15 cellular contexts compared by ENCODE assay signal in the genomic region with DNA sequence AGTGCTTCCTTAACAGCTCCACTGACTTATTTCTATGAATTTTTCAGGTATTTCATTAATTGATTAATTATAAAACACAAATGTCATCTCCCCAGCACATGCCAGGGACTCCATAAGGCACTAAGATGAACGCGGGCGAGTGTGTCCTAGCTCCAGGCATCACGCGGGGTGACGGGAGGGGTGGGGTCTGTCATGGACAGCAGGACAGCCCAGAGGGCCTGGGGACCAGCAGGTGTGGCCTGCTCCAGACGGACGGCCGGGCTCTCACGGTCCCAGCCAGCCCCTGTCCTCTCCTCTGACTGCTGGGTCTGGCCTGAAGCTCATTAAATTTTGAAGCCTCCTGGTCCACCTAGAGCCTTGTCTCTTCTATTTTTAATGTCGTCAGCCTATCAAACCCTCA.
"Had no signal": no experiment of that assay in that cellular context is flagged by ENCODE, and none has a peak within 500 bp of the region (broad histone marks: within the 10 kb centered on the region; RNA-seq: fewer than 3 reads in every experiment).

No MANE protein-coding gene starts in this region.

- H3K36me3 ChIP-seq: SJCRH30, thoracic aorta had no signal

- H3K4me3 ChIP-seq: lung, SJCRH30, thoracic aorta had no signal

- H3K27ac ChIP-seq: SJCRH30, thoracic aorta had no signal

- H3K4me1 Mint-ChIP-seq: naive thymus-derived CD8-positive, alpha-beta T cell had no signal

- H3K27ac Mint-ChIP-seq: activated T-cell treated with anti-CD3 and anti-CD28 coated beads, Interleukin-2, amount 50 U/mL, for 72 hours; dendritic cell treated with granulocyte-macrophage colony-stimulating factor and Interleukin-4, amounts not matched to agents 40 ng/mL and 50 ng/mL, for 4 days; naive thymus-derived CD8-positive, alpha-beta T cell; stimulated activated naive CD8-positive, alpha-beta T cell treated with anti-CD3 and anti-CD28 coated beads, Interleukin-15, Interleukin-2, amounts not matched to agents 100 ng/mL and 50 ng/mL, for 24 hours; T-helper 2 cell treated with Interferon-gamma antibody and Interleukin-4, amounts not matched to agents 5 μg/mL and 100 μg/mL, for 36 hours had no signal

- H3K4me3 Mint-ChIP-seq: activated T-cell treated with anti-CD3 and anti-CD28 coated beads, Interleukin-2, amount 50 U/mL, for 72 hours; dendritic cell treated with granulocyte-macrophage colony-stimulating factor and Interleukin-4, amounts not matched to agents 40 ng/mL and 50 ng/mL, for 4 days; naive thymus-derived CD8-positive, alpha-beta T cell; stimulated activated naive CD8-positive, alpha-beta T cell treated with anti-CD3 and anti-CD28 coated beads, Interleukin-15, Interleukin-2, amounts not matched to agents 100 ng/mL and 50 ng/mL, for 24 hours; T-helper 2 cell treated with Interferon-gamma antibody and Interleukin-4, amounts not matched to agents 5 μg/mL and 100 μg/mL, for 36 hours had no signal

- DNase-seq: activated CD4-positive, alpha-beta T cell treated with anti-CD3 and anti-CD28 coated beads, Interleukin-2, amount 50 U/mL, for 4 hours; activated naive CD4-positive, alpha-beta T cell treated with Interleukin-2 at 50 U/mL for 16 hours; activated T-cell treated with anti-CD3 and anti-CD28 coated beads, Interleukin-2, amount 50 U/mL, for 72 hours; caudate nucleus; hypothalamus; nucleus accumbens; SJCRH30; stimulated activated CD4-positive, alpha-beta T cell treated with anti-CD3 and anti-CD28 coated beads, Interleukin-2, amount 100 ng/mL, for 48 hours; SW 1271 had no signal

- H3K4me1 ChIP-seq: SJCRH30 had no signal

- H3K27me3 Mint-ChIP-seq: dendritic cell treated with granulocyte-macrophage colony-stimulating factor and Interleukin-4, amounts not matched to agents 40 ng/mL and 50 ng/mL, for 4 days had no signal

- H3K9me3 ChIP-seq: SJCRH30 had no signal

- ATAC-seq: activated T-cell treated with anti-CD3 and anti-CD28 coated beads, Interleukin-2, amount 50 U/mL, for 72 hours; naive thymus-derived CD8-positive, alpha-beta T cell had no signal
